8 cellular contexts compared by ENCODE assay signal in the genomic region with DNA sequence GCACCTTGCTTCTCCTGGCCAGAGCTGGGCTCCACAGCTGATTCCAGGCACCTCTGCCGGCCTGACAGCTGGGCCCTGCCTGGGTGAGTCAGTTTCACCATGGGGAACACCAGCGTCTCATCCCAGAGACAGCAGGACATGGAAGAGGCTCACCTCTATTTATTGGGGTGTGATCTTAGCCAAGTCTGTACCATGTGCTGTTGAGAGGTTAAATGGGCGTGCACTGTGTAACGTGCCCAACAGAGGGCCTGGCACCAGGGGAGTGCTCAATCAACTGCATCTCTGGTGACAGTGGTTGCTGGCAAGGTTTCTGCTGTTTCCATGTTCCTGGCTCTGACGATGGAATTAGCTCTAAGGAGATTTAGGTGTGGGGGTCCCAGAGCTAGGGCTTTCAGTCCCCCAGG. TPM values are rescaled to one million over a fixed set of nuclear protein-coding genes. Genes with fewer than 3 reads are reported as not detected.
DNase-seq lines count a peak whose midpoint lies in the region; ATAC-seq, FAIRE-seq and TF ChIP-seq lines count a peak whose summit lies in the region.

No MANE protein-coding gene starts in this region.

- H4K20me1 ChIP-seq in keratinocyte (ENCODE audit: control insufficient read depth, extremely low read depth, insufficient read depth, low read length) = no peaks in the 10 kb centered on the region

- FAIRE-seq in keratinocyte (lab: Jason Lieb, UNC) = peak; percentile 69

- H3K27me3 ChIP-seq in HUES48 (ENCODE audit: control insufficient read depth, insufficient read depth, low read length) (no peaks in the 10 kb centered on the region), keratinocyte (ENCODE audit: control insufficient read depth, extremely low read depth, insufficient read depth, low read length) (no peaks in the 10 kb centered on the region)

- no peaks in the 10 kb centered on the region for H3K9me3 ChIP-seq in HUES48 (ENCODE audit: control insufficient read depth, insufficient read depth, low read length)
- no peaks in the 10 kb centered on the region for H3K9me3 ChIP-seq in keratinocyte (ENCODE audit: control insufficient read depth, low read depth, low read length)

- ATAC-seq in GM21390 (IDR thresholded peaks at IDR 0.05; ENCODE audit: unreplicated experiment) = peak; percentile 45
- ATAC-seq in activated naive CD8-positive, alpha-beta T cell treated with anti-CD3 and anti-CD28 coated beads, Interleukin-2, amount 50 U/mL, for 24 hours = peak; percentile 69

- dilution Hi-C loops in keratinocyte (cut with MboI; ENCODE audit: extremely low pct_ligation_motif_present, low sequenced_read_pairs) = no loop called here

- H2AFZ ChIP-seq in keratinocyte (ENCODE audit: control insufficient read depth, low read length) = peak overlapping the region; percentile 4

- H3K27me3 Mint-ChIP-seq in activated naive CD8-positive, alpha-beta T cell treated with anti-CD3 and anti-CD28 coated beads, Interleukin-2, amount 50 U/mL, for 24 hours = no peaks in the 10 kb centered on the region

- peaks cover 25% of the 10 kb centered on the region for H3K4me1 Mint-ChIP-seq in activated naive CD8-positive, alpha-beta T cell treated with anti-CD3 and anti-CD28 coated beads, Interleukin-2, amount 50 U/mL, for 24 hours

- peak overlapping the region; percentile 85 for H3K4me3 Mint-ChIP-seq in activated naive CD8-positive, alpha-beta T cell treated with anti-CD3 and anti-CD28 coated beads, Interleukin-2, amount 50 U/mL, for 24 hours

- no peaks in the 10 kb centered on the region for H3K9me3 Mint-ChIP-seq in activated naive CD8-positive, alpha-beta T cell treated with anti-CD3 and anti-CD28 coated beads, Interleukin-2, amount 50 U/mL, for 24 hours

- peak overlapping the region; percentile 62 for H3K4me2 ChIP-seq in keratinocyte (ENCODE audit: control insufficient read depth, extremely low read depth, insufficient read depth, low read depth, low read length)

- DNase-seq in DMS53 treated with DMSO at 0.1 percent for 48 hours (lab: John Stamatoyannopoulos, UW; ENCODE audit: unreplicated experiment) (peak; percentile 64), RKO (ENCODE audit: low spot score) (peak; percentile 84), keratinocyte (ENCODE audit: low read depth, low spot score) (peak; percentile 42), dedifferentiated amniotic fluid mesenchymal stem cell (ENCODE audit: extremely low spot score) (no peak)
- DNase-seq in activated naive CD8-positive, alpha-beta T cell treated with anti-CD3 and anti-CD28 coated beads, Interleukin-2, amount 50 U/mL, for 24 hours = peak; percentile 37
- peak; percentile 51 for DNase-seq in stimulated activated CD4-positive, alpha-beta T cell treated with anti-CD3 and anti-CD28 coated beads, Interleukin-4, amount 100 ng/mL, for 1 hour

- H3K79me2 ChIP-seq in keratinocyte (ENCODE audit: control insufficient read depth, insufficient read depth, low read length) = no peaks in the 10 kb centered on the region

- peak overlapping the region; percentile 90 for H3K27ac Mint-ChIP-seq in activated naive CD8-positive, alpha-beta T cell treated with anti-CD3 and anti-CD28 coated beads, Interleukin-2, amount 50 U/mL, for 24 hours

- H3K4me1 ChIP-seq in HUES48 (ENCODE audit: control insufficient read depth, insufficient read depth, low read length) (peaks cover 8% of the 10 kb centered on the region), keratinocyte (ENCODE audit: control insufficient read depth, extremely low read depth, insufficient read depth, low read length) (peaks cover 22% of the 10 kb centered on the region)

- no peaks in the 10 kb centered on the region for H3K9me1 ChIP-seq in keratinocyte (ENCODE audit: control insufficient read depth, extremely low read depth, insufficient read depth, low read length)

- TF ChIP-seq CTCF in keratinocyte (optimal IDR thresholded peaks at IDR 0.05 in 1 of 3, IDR thresholded peaks at IDR 0.05 in 1 of 3, conservative IDR thresholded peaks at IDR 0.05 in 1 of 3; ENCODE audit: extremely low read depth in 1 of 3, insufficient read depth in 2 of 3, low read length in 3 of 3) = peak; percentile 12 to 37 (median 36)

- no peaks in the 10 kb centered on the region for H3K36me3 Mint-ChIP-seq in activated naive CD8-positive, alpha-beta T cell treated with anti-CD3 and anti-CD28 coated beads, Interleukin-2, amount 50 U/mL, for 24 hours (ENCODE audit: low read depth)

- H3K4me3 ChIP-seq in HUES48 (ENCODE audit: low read depth, low read length) = peak overlapping the region; percentile 84
- peak overlapping the region; percentile 52 to 70 (median 59) for H3K4me3 ChIP-seq in keratinocyte (ENCODE audit: control insufficient read depth in 2 of 3, extremely low read depth in 1 of 3, insufficient read depth in 2 of 3, low read depth in 1 of 3, low read length in 3 of 3)

- no peaks in the 10 kb centered on the region for H3K36me3 ChIP-seq in HUES48 (ENCODE audit: control insufficient read depth, insufficient read depth, low read length)
- peaks cover 0 to 2% of the 10 kb centered on the region in 2 experiments for H3K36me3 ChIP-seq in keratinocyte (ENCODE audit: control insufficient read depth in 2 of 2, extremely low read depth in 1 of 2, insufficient read depth in 2 of 2, low read length in 2 of 2)

- no peak overlapping the region for H3K9ac ChIP-seq in HUES48 (ENCODE audit: low read depth, low read length)
- H3K9ac ChIP-seq in keratinocyte (ENCODE audit: control insufficient read depth, extremely low read depth, insufficient read depth, low read length) = peak overlapping the region; percentile 74

- no peak overlapping the region for H3K27ac ChIP-seq in HUES48 (ENCODE audit: low read depth, low read length)
- H3K27ac ChIP-seq in keratinocyte (ENCODE audit: control insufficient read depth, insufficient read depth, low read length) = no peak overlapping the region

RNA-seq across cellular contexts. Expression of gene CPLANE2, which starts 0.9 kb away (rescaled TPM):
- 1.7 to 3.6 TPM (median 2.5 TPM) in 3 replicates for polyA plus RNA-seq in keratinocyte
- polyA plus RNA-seq in keratinocyte (2011; ENCODE audit: low read depth) = 0.85 TPM
- 0.83 and 3.8 TPM in 2 replicates for polyA plus RNA-seq in keratinocyte (2011; cell fraction: cytosol; rRNA removed)
- polyA plus RNA-seq in keratinocyte (2011; cell fraction: nucleus; rRNA removed) = 2.1 and 3.4 TPM in 2 replicates
- 1.6 and 4.7 TPM in 2 replicates for polyA plus RNA-seq in keratinocyte (2012; ENCODE audit: low replicate concordance)
- polyA minus RNA-seq in keratinocyte = 3.3 to 12.7 TPM (median 7.3 TPM) in 3 replicates
- polyA minus RNA-seq in keratinocyte (2011; cell fraction: cytosol; rRNA and poly(A)+ RNA removed) = 9.6 TPM
- polyA minus RNA-seq in keratinocyte (2011; cell fraction: nucleus; rRNA and poly(A)+ RNA removed) = 2.2 and 5.0 TPM in 2 replicates

RNA-seq across cellular contexts. Expression of gene ARHGEF19, which starts 23.6 kb away (rescaled TPM):
- polyA plus RNA-seq in keratinocyte = 5.0 to 7.1 TPM (median 5.1 TPM) in 3 replicates
- polyA plus RNA-seq in keratinocyte (2011; ENCODE audit: low read depth) = 2.4 TPM
- 2.6 and 4.1 TPM in 2 replicates for polyA plus RNA-seq in keratinocyte (2011; cell fraction: cytosol; rRNA removed)
- polyA plus RNA-seq in keratinocyte (2011; cell fraction: nucleus; rRNA removed) = 10.6 and 14.4 TPM in 2 replicates
- 2.1 and 5.8 TPM in 2 replicates for polyA plus RNA-seq in keratinocyte (2012; ENCODE audit: low replicate concordance)
- polyA minus RNA-seq in keratinocyte = 4.3 to 8.0 TPM (median 4.6 TPM) in 3 replicates
- polyA minus RNA-seq in keratinocyte (2011; cell fraction: cytosol; rRNA and poly(A)+ RNA removed) = 4.4 TPM
- 3.0 and 4.4 TPM in 2 replicates for polyA minus RNA-seq in keratinocyte (2011; cell fraction: nucleus; rRNA and poly(A)+ RNA removed)
